9 cellular contexts compared by ENCODE assay signal in the genomic region with DNA sequence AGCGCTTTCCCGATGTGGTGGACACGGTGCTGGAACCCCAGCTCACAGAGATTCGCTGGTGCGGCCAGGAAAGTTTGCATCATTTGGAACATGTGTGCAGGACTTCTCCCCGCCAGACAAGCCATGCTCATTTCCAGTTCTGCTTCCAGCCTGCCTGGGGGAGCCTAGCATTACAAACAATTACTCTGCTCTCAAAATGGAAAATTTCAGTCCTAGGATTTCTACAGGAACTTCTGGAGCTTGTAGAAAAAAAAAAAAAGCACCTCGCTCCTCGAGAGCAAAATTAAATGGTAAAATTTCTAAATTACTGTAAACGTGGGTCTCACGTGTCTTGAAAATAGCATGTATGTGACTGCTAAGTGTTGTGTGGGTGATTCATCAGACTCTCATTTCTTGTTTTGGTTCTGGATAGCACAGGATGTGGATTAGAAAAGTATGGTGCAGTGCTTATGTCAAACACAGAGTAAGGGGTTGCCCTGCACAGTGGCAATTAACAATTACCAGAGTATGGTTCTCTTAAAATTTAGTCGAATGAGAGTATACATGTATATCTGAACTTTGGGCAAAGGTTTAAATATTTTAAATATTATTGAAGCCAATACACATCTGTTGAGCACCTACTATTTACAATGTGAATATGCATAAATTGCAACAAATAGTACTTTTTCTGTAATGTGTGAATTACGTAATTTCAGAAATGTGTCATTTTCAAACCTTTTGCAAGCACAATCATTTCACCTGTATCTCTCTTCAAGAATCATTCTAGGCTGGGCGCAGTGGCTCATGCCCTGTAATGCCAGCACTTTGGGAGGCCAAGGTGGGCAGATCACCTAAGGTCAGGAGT.
A peak's percentile ranks its signal among the peaks of the same experiment; 100 is the strongest.
DNase-seq lines count a peak whose midpoint lies in the region; ATAC-seq and TF ChIP-seq lines count a peak whose summit lies in the region.
"Had no signal": no experiment of that assay in that cellular context is flagged by ENCODE, and none has a peak within 500 bp of the region (broad histone marks: within the 10 kb centered on the region; RNA-seq: fewer than 3 reads in every experiment).

No MANE protein-coding gene starts in this region.

- H3K9ac ChIP-seq in PC-3 (ENCODE audit: low read length), result no peak overlapping the region
- H3K9ac ChIP-seq in colonic mucosa (ENCODE audit: low read depth in 2 of 2, low read length in 2 of 2), result no peak overlapping the region

- H3K27me3 Mint-ChIP-seq in stimulated activated naive CD8-positive, alpha-beta T cell treated with anti-CD3 and anti-CD28 coated beads, Interleukin-15, amount 100 ng/mL, for 72 hours, result no peaks in the 10 kb centered on the region

- no peaks in the 10 kb centered on the region for H3K27me3 ChIP-seq in PC-3 (ENCODE audit: low read length)
- H3K27me3 ChIP-seq in colonic mucosa, result no peaks in the 10 kb centered on the region

- H3K9me3 Mint-ChIP-seq in stimulated activated naive CD8-positive, alpha-beta T cell treated with anti-CD3 and anti-CD28 coated beads, Interleukin-15, amount 100 ng/mL, for 72 hours, result peaks cover 9 to 18% of the 10 kb centered on the region in 2 donors

- H3K4me3 ChIP-seq in PC-3 (ENCODE audit: low read length) (no peak overlapping the region), colonic mucosa (no peak overlapping the region)

- H3K9me2 ChIP-seq in PC-3 (replicated peaks; ENCODE audit: low read length), result no peaks in the 10 kb centered on the region

- H3K4me1 ChIP-seq in PC-3 (ENCODE audit: insufficient read depth, low read length), result peaks cover 13% of the 10 kb centered on the region
- no peaks in the 10 kb centered on the region for H3K4me1 ChIP-seq in colonic mucosa

- H3K27ac ChIP-seq in PC-3 (ENCODE audit: low read length), result no peak overlapping the region
- no peak overlapping the region for H3K27ac ChIP-seq in colonic mucosa

- CTCF ChIA-PET in PC-3 (lab: Charles Lee), result no interaction called here

- POLR2A ChIA-PET in PC-3 (lab: Charles Lee; ENCODE audit: unreplicated experiment), result no interaction called here

- peak; percentile 67 for ATAC-seq in PC-3
- ATAC-seq in stimulated activated naive CD8-positive, alpha-beta T cell treated with anti-CD3 and anti-CD28 coated beads, Interleukin-15, amount 100 ng/mL, for 72 hours, result peak; percentile 100

- peak overlapping the region; percentile 49 to 75 for H3K27ac Mint-ChIP-seq in stimulated activated naive CD8-positive, alpha-beta T cell treated with anti-CD3 and anti-CD28 coated beads, Interleukin-15, amount 100 ng/mL, for 72 hours

- no peak overlapping the region for H3K4me2 ChIP-seq in PC-3 (ENCODE audit: low read length)

- no peaks in the 10 kb centered on the region for H3F3A ChIP-seq in PC-3 (ENCODE audit: low read length, unreplicated experiment)

- TF ChIP-seq CTCF in PC-3 (conservative IDR thresholded peaks at IDR 0.05; ENCODE audit: low read depth, low read length) (no peak), colonic mucosa (IDR thresholded peaks at IDR 0.05) (no peak)

- H3K36me3 ChIP-seq in PC-3 (ENCODE audit: low read depth, low read length) (no peaks in the 10 kb centered on the region), colonic mucosa (no peaks in the 10 kb centered on the region)

- H2AFZ ChIP-seq in PC-3 (ENCODE audit: low read length), result 0 out of 2 replicates have a peak overlapping the region, but pooled peaks have one; percentile 32

- H3K9me3 ChIP-seq in PC-3 (ENCODE audit: low read length), result no peaks in the 10 kb centered on the region
- H3K9me3 ChIP-seq in colonic mucosa, result no peaks in the 10 kb centered on the region

- intact Hi-C loops in PC-3 (cut with micrococcal nuclease) (no loop called here), colonic mucosa (cut with DNase I) (no loop called here)

- no peaks in the 10 kb centered on the region for H4K20me1 ChIP-seq in PC-3 (ENCODE audit: low read length)

- no TSS peak for BruUV-seq in PC-3 (replicated peaks; lab: Mats Ljungman, UMichigan)

- H3K4me1 Mint-ChIP-seq in stimulated activated naive CD8-positive, alpha-beta T cell treated with anti-CD3 and anti-CD28 coated beads, Interleukin-15, amount 100 ng/mL, for 72 hours, result peaks cover 44% of the 10 kb centered on the region

- H3K4me3 Mint-ChIP-seq in stimulated activated naive CD8-positive, alpha-beta T cell treated with anti-CD3 and anti-CD28 coated beads, Interleukin-15, amount 100 ng/mL, for 72 hours, result peak overlapping the region; percentile 32 to 49

- H3K79me2 ChIP-seq in PC-3 (ENCODE audit: low read length), result no peaks in the 10 kb centered on the region

- peak; percentile 50 for DNase-seq in SIG-M5 treated with dmso at 0.1 percent for 504 hours (lab: John Stamatoyannopoulos, UW; ENCODE audit: unreplicated experiment)
- DNase-seq in SIG-M5 (lab: John Stamatoyannopoulos, UW), result no peak
- peak; percentile 17 for DNase-seq in PC-3
- DNase-seq in fibroblast of peridontal ligament (ENCODE audit: extremely low read depth), result peak; percentile 42
- peak in 1 of 2 donors; percentile 48 for DNase-seq in stimulated activated naive CD8-positive, alpha-beta T cell treated with anti-CD3 and anti-CD28 coated beads, Interleukin-15, amount 100 ng/mL, for 72 hours
- no peak for DNase-seq in NCI-H526 treated with DMSO at 0.1 percent for 48 hours (lab: John Stamatoyannopoulos, UW)
- no peak for DNase-seq in NCI-H345 treated with DMSO at 0.1 percent for 48 hours (lab: John Stamatoyannopoulos, UW; ENCODE audit: unreplicated experiment)
- no peak for DNase-seq in colonic mucosa
- DNase-seq: NCI-H1105 had no signal

Comparison
In these comparisons a context has a peak if more than half of its experiments do, and no peak if none do; other contexts are left out.
1. DNase-seq: peak in SIG-M5 treated with dmso at 0.1 percent for 504 hours (single experiment), PC-3 (single experiment) and fibroblast of peridontal ligament (single experiment); none in SIG-M5 (single experiment), NCI-H526 treated with DMSO at 0.1 percent for 48 hours (single experiment), NCI-H345 treated with DMSO at 0.1 percent for 48 hours (single experiment) and colonic mucosa (single experiment).